Comparison of ENCODE assay signal across 26 cellular contexts in genomic region chr9:106958955-106959657, GRCh38.
DNase-seq lines count a peak whose midpoint lies in the region; ATAC-seq, FAIRE-seq and TF ChIP-seq lines count a peak whose summit lies in the region.
"Had no signal": no experiment of that assay in that cellular context is flagged by ENCODE, and none has a peak within 500 bp of the region (broad histone marks: within the 10 kb centered on the region; RNA-seq: fewer than 3 reads in every experiment).

No MANE protein-coding gene starts in this region.

- DNase-seq in GM23248 (peak; percentile 72), MG63 (peak; percentile 26), H1 (ENCODE audit: low read depth in 1 of 2, low spot score in 2 of 2) (no peak), NCI-H2029 (lab: John Stamatoyannopoulos, UW) (no peak), epidermal melanocyte (ENCODE audit: insufficient read length, low spot score) (no peak)
- DNase-seq: activated B cell treated with CpG ODN at 0.5 μM for 24 hours; activated CD4-positive, alpha-beta memory T cell treated with anti-CD3 and anti-CD28 coated beads, Interleukin-2, amount 10 ng/mL, durations not matched to agents 7 days and 5 days; activated naive CD4-positive, alpha-beta T cell treated with Interleukin-2 at 50 U/mL for 16 hours; activated T-cell treated with anti-CD3 and anti-CD28 coated beads, Interleukin-2, amount 50 U/mL, for 24 hours; Calu3; effector memory CD8-positive, alpha-beta T cell; hippocampal formation; midbrain; NCI-H2081; NCI-H510A treated with DMSO at 0.1 percent for 48 hours; nephron progenitor cell; SHP77 treated with DMSO at 0.1 percent for 48 hours; small intestine; stimulated activated CD4-positive, alpha-beta T cell treated with anti-CD3 and anti-CD28 coated beads, Interleukin-2, amount 100 ng/mL, for 48 hours; T-helper 1 cell; transverse colon had no signal

- H4K8ac ChIP-seq in H1 (ENCODE audit: extremely low read depth, insufficient read depth, low read length) = no peak overlapping the region

- no peak overlapping the region for H3K56ac ChIP-seq in H1 (replicated peaks; ENCODE audit: insufficient read length, low read depth, low read length)

- ATAC-seq in GM21447 (IDR thresholded peaks at IDR 0.05; ENCODE audit: unreplicated experiment) = no peak
- ATAC-seq: effector memory CD8-positive, alpha-beta T cell; GM12878 had no signal

- in situ Hi-C loops in GM23248 (cut with MboI) = no loop called here

- no peaks in the 10 kb centered on the region for H3K79me2 ChIP-seq in GM23248 (ENCODE audit: insufficient read depth)
- peaks cover 0 to 27% of the 10 kb centered on the region in 2 experiments; a peak in 2 of 4 replicates for H3K79me2 ChIP-seq in H1 (ENCODE audit: control insufficient read depth in 1 of 2, insufficient read depth in 2 of 2, low read length in 2 of 2)

- peaks cover 46% of the 10 kb centered on the region for H3F3A ChIP-seq in GM23248 (ENCODE audit: insufficient read depth)

- H3K27me3 ChIP-seq in GM23248 (replicated peaks; ENCODE audit: insufficient read depth) (no peaks in the 10 kb centered on the region), MG63 (no peaks in the 10 kb centered on the region), H1 (replicated peaks in 1 of 4; ENCODE audit: control insufficient read depth in 3 of 4, extremely low read depth in 1 of 4, insufficient read depth in 3 of 4, low read length in 3 of 4) (no peaks in the 10 kb centered on the region), rectal smooth muscle tissue (ENCODE audit: control insufficient read depth, insufficient read depth, low read length) (no peaks in the 10 kb centered on the region)
- H3K27me3 ChIP-seq: BLaER1, transverse colon had no signal

- POLR2A ChIA-PET in H1 (lab: Charles Lee; ENCODE audit: partially characterized antibody) = interaction anchor here (1.1 to 2.0 kb wide), 3 partner anchors 11 to 95 kb away, joined by 3 to 6 read pairs (median 5); partner anchors contain the start of gene ZNF462

- H3K23ac ChIP-seq in H1 (ENCODE audit: insufficient read length) = no peak overlapping the region

- H3K9ac ChIP-seq in GM23248 (no peak overlapping the region), H1 (replicated peaks in 1 of 4; ENCODE audit: extremely low read depth in 1 of 4, low read depth in 3 of 4, low read length in 3 of 4) (no peak overlapping the region), rectal smooth muscle tissue (ENCODE audit: low read length) (no peak overlapping the region)
- H3K9ac ChIP-seq: BLaER1 had no signal

- no peak overlapping the region for H3K14ac ChIP-seq in H1 (ENCODE audit: insufficient read length)

- H3K9me3 ChIP-seq in GM23248 (ENCODE audit: low read depth) (no peaks in the 10 kb centered on the region), MG63 (peaks cover 2% of the 10 kb centered on the region), H1 (ENCODE audit: insufficient read depth in 2 of 2, low read depth in 1 of 2, low read length in 1 of 2) (no peaks in the 10 kb centered on the region)
- H3K9me3 ChIP-seq: BLaER1, transverse colon had no signal

- H4K20me1 ChIP-seq in GM23248 (ENCODE audit: insufficient read depth) (no peaks in the 10 kb centered on the region), H1 (replicated peaks in 1 of 2; ENCODE audit: control insufficient read depth in 1 of 2, insufficient read depth in 2 of 2, low read length in 2 of 2) (no peaks in the 10 kb centered on the region)
- H4K20me1 ChIP-seq: BLaER1 had no signal

- TF ChIP-seq POLR2A in H1 (IDR thresholded peaks at IDR 0.05; ENCODE audit: control extremely low read depth in 1 of 2, low read depth in 2 of 2, low read length in 2 of 2) = no peak

- no peak for TF ChIP-seq EP300 in H1 (IDR thresholded peaks at IDR 0.05; ENCODE audit: borderline replicate concordance in 1 of 2, low read depth in 2 of 2, low read length in 2 of 2)

- H2BK20ac ChIP-seq in H1 (ENCODE audit: low read length) = no peak overlapping the region

- no peaks in the 10 kb centered on the region for H3K23me2 ChIP-seq in H1 (ENCODE audit: low read depth, low read length)

- H3K27ac ChIP-seq in GM23248 = no peak overlapping the region
- H3K27ac ChIP-seq in H1 (ENCODE audit: low read depth, low read length) = no peak overlapping the region
- peak overlapping the region; percentile 52 for H3K27ac ChIP-seq in rectal smooth muscle tissue (ENCODE audit: low read depth, low read length)
- H3K27ac ChIP-seq: BLaER1, transverse colon had no signal

- H3K4me2 ChIP-seq in GM23248 (ENCODE audit: unreplicated experiment) = peak overlapping the region; percentile 44
- no peak overlapping the region for H3K4me2 ChIP-seq in H1 (ENCODE audit: insufficient read depth in 1 of 2, low read depth in 2 of 2, low read length in 2 of 2)
- H3K4me2 ChIP-seq: BLaER1 had no signal

- no peak overlapping the region for H4K91ac ChIP-seq in H1 (replicated peaks; ENCODE audit: insufficient read length, low read length)

- H3K9me2 ChIP-seq in GM23248 (ENCODE audit: insufficient read depth) = no peaks in the 10 kb centered on the region

- no peak overlapping the region for H2BK15ac ChIP-seq in H1 (ENCODE audit: low read length)

- H3K4me3 ChIP-seq in GM23248 = no peak overlapping the region
- no peak overlapping the region for H3K4me3 ChIP-seq in MG63
- H3K4me3 ChIP-seq in H1 (ENCODE audit: extremely low read depth in 1 of 4, insufficient read depth in 2 of 4, low read depth in 3 of 4, low read length in 4 of 4) = no peak overlapping the region
- no peak overlapping the region for H3K4me3 ChIP-seq in rectal smooth muscle tissue (ENCODE audit: low read length)
- H3K4me3 ChIP-seq: BLaER1, GM12878, transverse colon had no signal

- TF ChIP-seq CTCF in H1 (IDR thresholded peaks at IDR 0.05; ENCODE audit: control extremely low read depth in 1 of 3, insufficient read depth in 1 of 3, low read depth in 1 of 3, low read length in 3 of 3) = no peak

- no peak overlapping the region for H3K4ac ChIP-seq in H1 (replicated peaks; ENCODE audit: insufficient read length, low read depth, low read length)

- H3K4me1 ChIP-seq in GM23248 (ENCODE audit: insufficient read depth) (peaks cover 60% of the 10 kb centered on the region), H1 (replicated peaks in 1 of 4; ENCODE audit: control insufficient read depth in 3 of 4, insufficient read depth in 4 of 4, low read length in 3 of 4) (peaks cover 0 to 10% (median 6%) of the 10 kb centered on the region in 4 experiments; a peak in 4 of 7 replicates), rectal smooth muscle tissue (ENCODE audit: control insufficient read depth, insufficient read depth, low read length) (peaks cover 21% of the 10 kb centered on the region)
- H3K4me1 ChIP-seq: BLaER1, transverse colon had no signal

- no peak for FAIRE-seq in H1 (lab: Jason Lieb, UNC)
- FAIRE-seq: G401.6, GM12878, small intestine had no signal

- H4K5ac ChIP-seq in H1 (ENCODE audit: insufficient read length, low read depth, low read length) = no peak overlapping the region

- no peak overlapping the region for H2BK120ac ChIP-seq in H1 (replicated peaks; ENCODE audit: low read depth, low read length)

- no peak overlapping the region for H3K18ac ChIP-seq in H1 (ENCODE audit: extremely low read depth, low read length)

- no peak overlapping the region for H2BK5ac ChIP-seq in H1 (ENCODE audit: low read depth, low read length)

- CTCF ChIA-PET in H1 (lab: Charles Lee; ENCODE audit: partially characterized antibody) = interaction anchor here (1.2 kb wide), 1 partner anchor 27 kb away, joined by 5 read pairs; no protein-coding TSS in a partner anchor

- H2AFZ ChIP-seq in GM23248 = no peak overlapping the region
- no peak overlapping the region for H2AFZ ChIP-seq in H1 (ENCODE audit: low read length)

- no peak for TF ChIP-seq RAD21 in H1 (IDR thresholded peaks at IDR 0.05 in 1 of 2, conservative IDR thresholded peaks at IDR 0.05 in 1 of 2; ENCODE audit: low read depth in 2 of 2, low read length in 2 of 2)

- no peak overlapping the region for H2BK12ac ChIP-seq in H1 (ENCODE audit: low read depth, low read length)

- no peaks in the 10 kb centered on the region for H3K79me1 ChIP-seq in H1 (ENCODE audit: low read depth, low read length)

- H2AK5ac ChIP-seq in H1 (ENCODE audit: low read depth, low read length) = no peak overlapping the region

- H3K36me3 ChIP-seq in GM23248 (ENCODE audit: low read depth) = no peaks in the 10 kb centered on the region
- peaks cover 4% of the 10 kb centered on the region; the same call in 1 of the 2 replicates for H3K36me3 ChIP-seq in MG63
- peaks cover 0 to 65% (median 33%) of the 10 kb centered on the region in 4 experiments; a peak in 6 of 8 replicates for H3K36me3 ChIP-seq in H1 (ENCODE audit: control insufficient read depth in 2 of 4, insufficient read depth in 4 of 4, low read length in 3 of 4)
- H3K36me3 ChIP-seq in rectal smooth muscle tissue (ENCODE audit: control insufficient read depth, insufficient read depth, low read length) = peaks cover 3% of the 10 kb centered on the region
- H3K36me3 ChIP-seq: BLaER1, transverse colon had no signal

TF ChIP-seq in H1, 55 proteins besides CTCF, POLR2A, EP300 and RAD21:
- TF ChIP-seq TBP (IDR thresholded peaks at IDR 0.05; ENCODE audit: low read depth, low read length) = no peak
- peak; percentile 19; the same call in 1 of the 2 replicates for TF ChIP-seq POLR2AphosphoS5 (IDR thresholded peaks at IDR 0.05; ENCODE audit: low read depth, low read length)

Comparison
In these comparisons a context has a peak if more than half of its experiments do, and no peak if none do; other contexts are left out.
1. DNase-seq: peak in GM23248 (single experiment) and MG63 (single experiment); none in H1 (0 of 2), NCI-H2029 (single experiment) and epidermal melanocyte (single experiment).